Comparison of ENCODE assay signal across 19 cellular contexts in the genomic region with DNA sequence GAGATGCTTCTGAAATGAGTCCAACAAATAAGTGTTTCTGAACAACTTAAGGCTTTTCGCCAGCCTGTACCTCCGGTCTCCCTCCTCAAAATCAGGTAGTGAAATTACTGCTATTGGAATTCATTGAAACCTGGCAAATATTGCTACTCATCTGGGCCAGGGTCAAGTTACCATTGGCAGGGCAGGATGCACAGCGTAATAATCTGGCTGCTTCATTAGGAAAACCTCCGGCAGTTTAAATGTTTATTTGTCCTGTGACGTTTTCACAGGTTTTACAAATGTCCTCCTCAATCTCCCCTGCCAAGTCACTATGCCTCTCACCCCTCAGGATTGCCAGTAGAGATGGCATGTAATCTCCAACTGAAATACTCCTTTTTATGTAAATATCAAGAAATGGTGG.
"Had no signal": no experiment of that assay in that cellular context is flagged by ENCODE, and none has a peak within 500 bp of the region (broad histone marks: within the 10 kb centered on the region; RNA-seq: fewer than 3 reads in every experiment).

No MANE protein-coding gene starts in this region.

- H3K4me1 ChIP-seq: Peyer's patch had no signal

- DNase-seq: activated CD4-positive, alpha-beta T cell treated with anti-CD3 and anti-CD28 coated beads for 36 hours; activated CD8-positive, alpha-beta memory T cell treated with anti-CD3 and anti-CD28 coated beads, Interleukin-2, amount 50 U/mL, for 4 hours; activated CD8-positive, alpha-beta T cell treated with anti-CD3 and anti-CD28 coated beads for 36 hours; activated naive CD4-positive, alpha-beta T cell treated with anti-CD3 and anti-CD28 coated beads, Interleukin-2, amount 50 U/mL, for 16 hours; activated T-cell treated with anti-CD3 and anti-CD28 coated beads, Interleukin-2, amount 50 U/mL, for 72 hours; aorta; central memory CD4-positive, alpha-beta T cell; NCI-H1417 treated with DMSO at 0.1 percent for 48 hours; NCI-H1694; NCI-H2029; NCI-H526 treated with DMSO at 0.1 percent for 48 hours; Peyer's patch; Right ventricle myocardium superior; T-helper 17 cell; T-helper 9 cell had no signal

- H3K9me3 ChIP-seq: Peyer's patch had no signal

- H3K27me3 ChIP-seq: Peyer's patch had no signal

- ATAC-seq: activated CD4-positive, alpha-beta T cell treated with anti-CD3 and anti-CD28 coated beads for 36 hours; activated CD8-positive, alpha-beta T cell treated with anti-CD3 and anti-CD28 coated beads for 36 hours; activated T-cell treated with anti-CD3 and anti-CD28 coated beads, Interleukin-2, amount 50 U/mL, for 72 hours; T-helper 17 cell had no signal

- H3K4me3 Mint-ChIP-seq: activated CD4-positive, alpha-beta T cell treated with anti-CD3 and anti-CD28 coated beads for 36 hours; activated CD8-positive, alpha-beta T cell treated with anti-CD3 and anti-CD28 coated beads for 36 hours; activated T-cell treated with anti-CD3 and anti-CD28 coated beads, Interleukin-2, amount 50 U/mL, for 72 hours; T-helper 17 cell had no signal

- H3K4me1 Mint-ChIP-seq: activated CD4-positive, alpha-beta T cell treated with anti-CD3 and anti-CD28 coated beads for 36 hours; T-helper 17 cell had no signal

- H3K9me3 Mint-ChIP-seq: activated CD8-positive, alpha-beta T cell treated with anti-CD3 and anti-CD28 coated beads for 36 hours; activated T-cell treated with anti-CD3 and anti-CD28 coated beads, Interleukin-2, amount 50 U/mL, for 72 hours had no signal

- H3K4me3 ChIP-seq: Peyer's patch had no signal

- H3K27ac ChIP-seq: KMS-11, Peyer's patch, RWPE1, VCaP had no signal

- FAIRE-seq: bronchial epithelial cell had no signal

- H3K36me3 ChIP-seq: Peyer's patch had no signal

- H3K27ac Mint-ChIP-seq: activated CD4-positive, alpha-beta T cell treated with anti-CD3 and anti-CD28 coated beads for 36 hours; activated CD8-positive, alpha-beta T cell treated with anti-CD3 and anti-CD28 coated beads for 36 hours; activated T-cell treated with anti-CD3 and anti-CD28 coated beads, Interleukin-2, amount 50 U/mL, for 72 hours; T-helper 17 cell had no signal
